8 cellular contexts compared by ENCODE assay signal in genomic region chr17:11644265-11645212, GRCh38. TPM values are rescaled to one million over a fixed set of nuclear protein-coding genes. Genes with fewer than 3 reads are reported as not detected.
DNase-seq lines count a peak whose midpoint lies in the region; ATAC-seq and TF ChIP-seq lines count a peak whose summit lies in the region.

No MANE protein-coding gene starts in this region.

- H3K27ac Mint-ChIP-seq in T-helper 2 cell treated with Interferon-gamma antibody and Interleukin-4, amounts not matched to agents 5 μg/mL and 100 μg/mL, for 36 hours: no peak overlapping the region

- peaks cover 7% of the 10 kb centered on the region for H3K4me1 ChIP-seq in lower lobe of right lung

- ATAC-seq in lower lobe of right lung (peak; percentile 83), GM21367 (IDR thresholded peaks at IDR 0.05; ENCODE audit: unreplicated experiment) (no peak)

- no peaks in the 10 kb centered on the region for H3K27me3 Mint-ChIP-seq in T-helper 2 cell treated with Interferon-gamma antibody and Interleukin-4, amounts not matched to agents 5 μg/mL and 100 μg/mL, for 36 hours (ENCODE audit: low read depth)

- no peaks in the 10 kb centered on the region for H3K36me3 ChIP-seq in lower lobe of right lung

- H3K27ac ChIP-seq in lower lobe of right lung: no peak overlapping the region

- H3K4me1 Mint-ChIP-seq in T-helper 2 cell treated with Interferon-gamma antibody and Interleukin-4, amounts not matched to agents 5 μg/mL and 100 μg/mL, for 36 hours (ENCODE audit: low read depth): no peaks in the 10 kb centered on the region

- no peak overlapping the region for H3K4me3 ChIP-seq in lower lobe of right lung

- no peaks in the 10 kb centered on the region for H3K36me3 Mint-ChIP-seq in T-helper 2 cell treated with Interferon-gamma antibody and Interleukin-4, amounts not matched to agents 5 μg/mL and 100 μg/mL, for 36 hours (ENCODE audit: low read depth)

- no peak overlapping the region for H3K4me3 Mint-ChIP-seq in T-helper 2 cell treated with Interferon-gamma antibody and Interleukin-4, amounts not matched to agents 5 μg/mL and 100 μg/mL, for 36 hours

- intact Hi-C loops in lower lobe of right lung (cut with DNase I): no loop called here

- peak; percentile 68 for DNase-seq in activated effector memory CD4-positive, alpha-beta T cell treated with anti-CD3 and anti-CD28 coated beads, Interleukin-2, amount 50 U/mL, for 16 hours
- DNase-seq in activated effector memory CD4-positive, alpha-beta T cell treated with Interleukin-2 at 50 U/mL for 16 hours: no peak
- DNase-seq in NCI-H1105 treated with DMSO at 0.1 percent for 48 hours (lab: John Stamatoyannopoulos, UW): peak; percentile 88
- peak; percentile 10 for DNase-seq in T-helper 2 cell treated with Interferon-gamma antibody and Interleukin-4, amounts not matched to agents 5 μg/mL and 100 μg/mL, for 36 hours (ENCODE audit: low spot score)
- DNase-seq in dermis microvascular lymphatic vessel endothelial cell (ENCODE audit: low read depth in 2 of 2): peak; percentile 30 to 51
- DNase-seq in lower lobe of right lung: peak; percentile 61
- peak; percentile 43 for DNase-seq in stimulated activated CD8-positive, alpha-beta memory T cell treated with anti-CD3 and anti-CD28 coated beads, Interleukin-4, amount 100 ng/mL, for 48 hours

- peak; percentile 77 for TF ChIP-seq CTCF in lower lobe of right lung (IDR thresholded peaks at IDR 0.05)

- H3K9me3 ChIP-seq in lower lobe of right lung: no peaks in the 10 kb centered on the region

- H3K27me3 ChIP-seq in lower lobe of right lung (ENCODE audit: low read depth): no peaks in the 10 kb centered on the region

- no peaks in the 10 kb centered on the region for H3K9me3 Mint-ChIP-seq in T-helper 2 cell treated with Interferon-gamma antibody and Interleukin-4, amounts not matched to agents 5 μg/mL and 100 μg/mL, for 36 hours

RNA-seq across cellular contexts. Expression of gene DNAH9, which starts 46.3 kb away (rescaled TPM):
- under 0.01 TPM in 1 of 2 replicates, not detected in the other for total RNA-seq in dermis microvascular lymphatic vessel endothelial cell
- total RNA-seq in lower lobe of right lung: 22.3 TPM

Comparison
In these comparisons a context has a peak if more than half of its experiments do, and no peak if none do; other contexts are left out.
1. RNA of gene DNAH9, which starts 46.3 kb away (total RNA-seq): 22.3 TPM in lower lobe of right lung (single experiment); under 0.01 TPM in dermis microvascular lymphatic vessel endothelial cell; every median in the first group is over 10 times any median in the second.